In the genomic region with DNA sequence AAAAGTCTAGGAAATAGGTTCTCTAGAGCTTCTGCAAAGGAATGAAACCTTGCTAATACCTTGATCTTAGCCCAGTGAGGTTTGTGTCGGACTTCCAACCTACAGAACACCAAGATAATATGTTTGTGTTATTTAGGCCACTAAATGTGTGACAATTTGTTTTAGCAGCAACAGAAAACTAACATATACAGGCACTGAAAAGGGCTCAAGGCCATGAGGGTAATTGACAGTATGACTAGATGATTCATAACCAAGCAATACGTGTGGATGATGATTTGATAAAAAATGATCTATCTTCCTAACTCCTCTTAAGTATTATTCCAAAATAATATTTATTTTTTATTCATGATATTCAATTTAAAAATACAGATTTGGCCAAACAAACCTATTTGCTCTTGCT, we compare ENCODE assay signal across 19 cellular contexts. TPM values are rescaled to one million over a fixed set of nuclear protein-coding genes. Genes with fewer than 3 reads are reported as not detected.
DNase-seq lines count a peak whose midpoint lies in the region; TF ChIP-seq lines count a peak whose summit lies in the region.
"Had no signal": no experiment of that assay in that cellular context is flagged by ENCODE, and none has a peak within 500 bp of the region (broad histone marks: within the 10 kb centered on the region; RNA-seq: fewer than 3 reads in every experiment).

No MANE protein-coding gene starts in this region.

- no peak for DNase-seq in PC-9
- peak; percentile 45 for DNase-seq in epithelial cell of esophagus (ENCODE audit: low read depth)
- DNase-seq in activated CD4-positive, alpha-beta T cell treated with anti-CD3 and anti-CD28 coated beads, Interleukin-2, amount 50 U/mL, for 48 hours: no peak
- no peak for DNase-seq in SK-N-DZ (ENCODE audit: low spot score)
- no peak for DNase-seq in hypothalamus (lab: John Stamatoyannopoulos, UW)
- no peak for DNase-seq in HPDE6-E6E7 (ENCODE audit: extremely low spot score)
- DNase-seq: CD4-positive, alpha-beta T cell; DMS153; GF-D8; KG1; MV-4-11; NCI-H1417; NCI-H187; NCI-H2227 treated with DMSO at 0.1 percent for 48 hours; NCI-H510A treated with DMSO at 0.1 percent for 48 hours; NCI-H774 had no signal

- peak overlapping the region; percentile 86 for H3K27ac ChIP-seq in ACC112 (ENCODE audit: low read depth, low read length)
- peak overlapping the region; percentile 41; the same call in 1 of the 2 replicates for H3K27ac ChIP-seq in PC-9
- H3K27ac ChIP-seq in liver (ENCODE audit: low read depth in 1 of 2, low read length in 2 of 2): peak overlapping the region; percentile 36 to 63

- CTCF ChIA-PET in PC-9 (lab: Charles Lee): no interaction called here

- intact Hi-C loops in PC-9 (cut with micrococcal nuclease; ENCODE audit: unreplicated experiment): no loop called here

- no peak overlapping the region for H3K9ac ChIP-seq in liver (ENCODE audit: low read depth in 1 of 2, low read length in 2 of 2)

- H3K36me3 ChIP-seq in ACC112 (ENCODE audit: insufficient read depth, low read length) (no peaks in the 10 kb centered on the region), PC-9 (ENCODE audit: low read depth) (no peaks in the 10 kb centered on the region), liver (ENCODE audit: control insufficient read depth in 4 of 4, insufficient read depth in 3 of 4, low read depth in 1 of 4, low read length in 3 of 4) (no peaks in the 10 kb centered on the region)
- H3K36me3 ChIP-seq: HAP-1 had no signal

- H3K4me3 ChIP-seq in ACC112 (ENCODE audit: low read depth, low read length): no peak overlapping the region
- no peak overlapping the region for H3K4me3 ChIP-seq in PC-9
- no peak overlapping the region for H3K4me3 ChIP-seq in epithelial cell of esophagus (ENCODE audit: low read length)
- no peak overlapping the region for H3K4me3 ChIP-seq in liver (ENCODE audit: low read depth in 1 of 3, low read length in 3 of 3)
- H3K4me3 ChIP-seq: HAP-1 had no signal

- H3K4me2 ChIP-seq in PC-9: 0 out of 2 replicates have a peak overlapping the region, but pooled peaks have one; percentile 4

- H3K79me2 ChIP-seq in ACC112 (ENCODE audit: control insufficient read depth, insufficient read depth, low read length, unreplicated experiment): no peaks in the 10 kb centered on the region
- no peaks in the 10 kb centered on the region for H3K79me2 ChIP-seq in PC-9 (ENCODE audit: low read depth)

- H3K4me1 ChIP-seq in ACC112 (ENCODE audit: control insufficient read depth, insufficient read depth, low read length, unreplicated experiment) (peaks cover 23% of the 10 kb centered on the region), PC-9 (replicated peaks; ENCODE audit: insufficient read depth) (peaks cover 19% of the 10 kb centered on the region), liver (ENCODE audit: control insufficient read depth in 4 of 4, insufficient read depth in 4 of 4, low read length in 3 of 4) (peaks cover 8 to 67% (median 51%) of the 10 kb centered on the region in 4 donors)

- H3K27me3 ChIP-seq in ACC112 (ENCODE audit: insufficient read depth, low read length) (no peaks in the 10 kb centered on the region), PC-9 (ENCODE audit: insufficient read depth, low read depth) (no peaks in the 10 kb centered on the region), liver (ENCODE audit: control insufficient read depth in 4 of 4, insufficient read depth in 4 of 4, low read length in 3 of 4) (no peaks in the 10 kb centered on the region)

- H3F3A ChIP-seq in PC-9 (ENCODE audit: insufficient read depth, low read depth): peaks cover 10% of the 10 kb centered on the region; the same call in 1 of the 2 replicates

- no peaks in the 10 kb centered on the region for H3K9me2 ChIP-seq in PC-9 (ENCODE audit: insufficient read depth)

- TF ChIP-seq RAD21 in liver (IDR thresholded peaks at IDR 0.05): no peak

- H2AFZ ChIP-seq in ACC112 (ENCODE audit: low read length, unreplicated experiment) (no peak overlapping the region), PC-9 (no peak overlapping the region)

- 83% methylated on average over 2 of the region's 2 CpGs for WGBS in liver

- TF ChIP-seq CTCF in PC-9 (conservative IDR thresholded peaks at IDR 0.05): no peak
- no peak for TF ChIP-seq CTCF in epithelial cell of esophagus (IDR thresholded peaks at IDR 0.05; ENCODE audit: insufficient read depth, low read depth, low read length, missing control alignments)
- no peak for TF ChIP-seq CTCF in liver (IDR thresholded peaks at IDR 0.05; ENCODE audit: low read depth, low read length, missing input control)

- BruUV-seq in PC-9 (replicated peaks; lab: Mats Ljungman, UMichigan): no TSS peak

- H3K9me3 ChIP-seq in PC-9 (ENCODE audit: insufficient read depth, low read depth): no peaks in the 10 kb centered on the region
- H3K9me3 ChIP-seq in liver (ENCODE audit: control insufficient read depth in 4 of 4, low read length in 3 of 4): no peaks in the 10 kb centered on the region
- H3K9me3 ChIP-seq: HAP-1 had no signal

- POLR2A ChIA-PET in PC-9 (lab: Charles Lee; ENCODE audit: unreplicated experiment): no interaction called here

- no peaks in the 10 kb centered on the region for H4K20me1 ChIP-seq in PC-9 (ENCODE audit: insufficient read depth)

TF ChIP-seq in liver, 16 proteins besides CTCF, POLR2A, EP300 and RAD21:
- TF ChIP-seq FOXA2 (IDR thresholded peaks at IDR 0.05) (no peak), GABPA (IDR thresholded peaks at IDR 0.05 in 1 of 2, conservative IDR thresholded peaks at IDR 0.05 in 1 of 2) (no peak), EGR1 (IDR thresholded peaks at IDR 0.05; ENCODE audit: low read depth in 2 of 2) (no peak), HNF4A (conservative IDR thresholded peaks at IDR 0.05) (no peak), JUND (IDR thresholded peaks at IDR 0.05) (no peak), RXRA (IDR thresholded peaks at IDR 0.05) (no peak), SP1 (IDR thresholded peaks at IDR 0.05) (no peak), HNF4G (IDR thresholded peaks at IDR 0.05) (no peak), FOXA1 (IDR thresholded peaks at IDR 0.05) (no peak), NR2F2 (IDR thresholded peaks at IDR 0.05) (no peak), YY1 (IDR thresholded peaks at IDR 0.05) (no peak), TAF1 (conservative IDR thresholded peaks at IDR 0.05) (no peak)
- TF ChIP-seq, protein P1, sequence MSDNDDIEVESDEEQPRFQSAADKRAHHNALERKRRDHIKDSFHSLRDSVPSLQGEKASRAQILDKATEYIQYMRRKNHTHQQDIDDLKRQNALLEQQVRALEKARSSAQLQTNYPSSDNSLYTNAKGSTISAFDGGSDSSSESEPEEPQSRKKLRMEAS (IDR thresholded peaks at IDR 0.05): no peak
- TF ChIP-seq, protein P2, sequence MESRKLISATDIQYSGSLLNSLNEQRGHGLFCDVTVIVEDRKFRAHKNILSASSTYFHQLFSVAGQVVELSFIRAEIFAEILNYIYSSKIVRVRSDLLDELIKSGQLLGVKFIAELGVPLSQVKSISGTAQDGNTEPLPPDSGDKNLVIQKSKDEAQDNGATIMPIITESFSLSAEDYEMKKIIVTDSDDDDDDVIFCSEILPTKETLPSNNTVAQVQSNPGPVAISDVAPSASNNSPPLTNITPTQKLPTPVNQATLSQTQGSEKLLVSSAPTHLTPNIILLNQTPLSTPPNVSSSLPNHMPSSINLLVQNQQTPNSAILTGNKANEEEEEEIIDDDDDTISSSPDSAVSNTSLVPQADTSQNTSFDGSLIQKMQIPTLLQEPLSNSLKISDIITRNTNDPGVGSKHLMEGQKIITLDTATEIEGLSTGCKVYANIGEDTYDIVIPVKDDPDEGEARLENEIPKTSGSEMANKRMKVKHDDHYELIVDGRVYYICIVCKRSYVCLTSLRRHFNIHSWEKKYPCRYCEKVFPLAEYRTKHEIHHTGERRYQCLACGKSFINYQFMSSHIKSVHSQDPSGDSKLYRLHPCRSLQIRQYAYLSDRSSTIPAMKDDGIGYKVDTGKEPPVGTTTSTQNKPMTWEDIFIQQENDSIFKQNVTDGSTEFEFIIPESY (IDR thresholded peaks at IDR 0.05): no peak
- TF ChIP-seq, protein P3, sequence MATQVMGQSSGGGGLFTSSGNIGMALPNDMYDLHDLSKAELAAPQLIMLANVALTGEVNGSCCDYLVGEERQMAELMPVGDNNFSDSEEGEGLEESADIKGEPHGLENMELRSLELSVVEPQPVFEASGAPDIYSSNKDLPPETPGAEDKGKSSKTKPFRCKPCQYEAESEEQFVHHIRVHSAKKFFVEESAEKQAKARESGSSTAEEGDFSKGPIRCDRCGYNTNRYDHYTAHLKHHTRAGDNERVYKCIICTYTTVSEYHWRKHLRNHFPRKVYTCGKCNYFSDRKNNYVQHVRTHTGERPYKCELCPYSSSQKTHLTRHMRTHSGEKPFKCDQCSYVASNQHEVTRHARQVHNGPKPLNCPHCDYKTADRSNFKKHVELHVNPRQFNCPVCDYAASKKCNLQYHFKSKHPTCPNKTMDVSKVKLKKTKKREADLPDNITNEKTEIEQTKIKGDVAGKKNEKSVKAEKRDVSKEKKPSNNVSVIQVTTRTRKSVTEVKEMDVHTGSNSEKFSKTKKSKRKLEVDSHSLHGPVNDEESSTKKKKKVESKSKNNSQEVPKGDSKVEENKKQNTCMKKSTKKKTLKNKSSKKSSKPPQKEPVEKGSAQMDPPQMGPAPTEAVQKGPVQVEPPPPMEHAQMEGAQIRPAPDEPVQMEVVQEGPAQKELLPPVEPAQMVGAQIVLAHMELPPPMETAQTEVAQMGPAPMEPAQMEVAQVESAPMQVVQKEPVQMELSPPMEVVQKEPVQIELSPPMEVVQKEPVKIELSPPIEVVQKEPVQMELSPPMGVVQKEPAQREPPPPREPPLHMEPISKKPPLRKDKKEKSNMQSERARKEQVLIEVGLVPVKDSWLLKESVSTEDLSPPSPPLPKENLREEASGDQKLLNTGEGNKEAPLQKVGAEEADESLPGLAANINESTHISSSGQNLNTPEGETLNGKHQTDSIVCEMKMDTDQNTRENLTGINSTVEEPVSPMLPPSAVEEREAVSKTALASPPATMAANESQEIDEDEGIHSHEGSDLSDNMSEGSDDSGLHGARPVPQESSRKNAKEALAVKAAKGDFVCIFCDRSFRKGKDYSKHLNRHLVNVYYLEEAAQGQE (IDR thresholded peaks at IDR 0.05): no peak
- TF ChIP-seq, protein P4, sequence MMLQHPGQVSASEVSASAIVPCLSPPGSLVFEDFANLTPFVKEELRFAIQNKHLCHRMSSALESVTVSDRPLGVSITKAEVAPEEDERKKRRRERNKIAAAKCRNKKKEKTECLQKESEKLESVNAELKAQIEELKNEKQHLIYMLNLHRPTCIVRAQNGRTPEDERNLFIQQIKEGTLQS (IDR thresholded peaks at IDR 0.05): no peak

RNA-seq across cellular contexts. Expression of gene MED13, which starts 27.7 kb away (rescaled TPM):
- total RNA-seq in PC-9 (2021) (45.8 and 49.4 TPM in 2 replicates), liver (10 to 100 TPM; 44.2 to 64.0 TPM)
- polyA plus RNA-seq in liver: 1 to 10 TPM; 6.6 to 7.7 TPM
- polyA plus RNA-seq in SK-N-DZ (2014; cell fraction: cytosol; rRNA removed): 16.2 and 16.5 TPM in 2 replicates
- polyA plus RNA-seq in SK-N-DZ (2014; cell fraction: nucleus; rRNA removed): 12.7 and 14.5 TPM in 2 replicates
